Comparison of ENCODE assay signal across 24 cellular contexts in the genomic region with DNA sequence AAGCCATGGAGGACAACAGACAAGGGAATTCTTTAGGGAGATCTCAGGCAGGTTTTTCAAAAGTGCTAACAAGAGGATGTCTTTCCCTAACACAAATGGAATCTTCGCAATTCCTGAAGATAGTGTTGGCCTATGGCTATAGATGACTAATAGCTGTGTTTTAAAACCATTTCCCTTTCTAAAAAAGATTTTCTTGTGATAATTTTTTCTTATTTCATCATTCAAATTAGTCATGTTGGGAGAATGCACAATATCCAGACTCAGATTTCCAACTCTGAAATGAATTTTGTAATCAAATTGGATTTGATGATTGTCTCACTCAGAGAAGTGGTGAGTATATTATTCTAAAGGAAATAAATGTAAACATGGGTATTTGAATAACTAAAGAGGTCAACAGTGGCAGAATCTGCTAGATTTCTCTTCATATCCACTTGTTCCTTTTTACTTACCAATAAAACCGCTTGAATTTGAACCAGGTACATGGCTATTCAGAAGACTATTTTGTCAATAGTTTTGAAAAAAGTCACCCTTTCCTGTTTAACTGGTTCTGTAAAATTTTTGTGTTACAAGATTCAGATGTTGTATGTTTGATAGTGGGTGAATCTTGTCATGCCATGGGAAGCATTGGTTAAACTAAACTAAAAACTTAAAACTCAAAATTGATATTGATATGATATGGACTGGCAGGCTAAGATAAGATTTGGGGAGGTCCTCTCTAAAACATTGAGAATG.
DNase-seq lines count a peak whose midpoint lies in the region; FAIRE-seq and TF ChIP-seq lines count a peak whose summit lies in the region.
"Had no signal": no experiment of that assay in that cellular context is flagged by ENCODE, and none has a peak within 500 bp of the region (broad histone marks: within the 10 kb centered on the region; RNA-seq: fewer than 3 reads in every experiment).

No MANE protein-coding gene starts in this region.

- FAIRE-seq in urothelium cell line (lab: Jason Lieb, UNC) = no peak
- FAIRE-seq: GM12891, RCC 7860, TTC549 had no signal

- no peak overlapping the region for H3K27ac ChIP-seq in breast epithelium
- H3K27ac ChIP-seq in OCI-LY7 (ENCODE audit: low read depth, low read length, poor library complexity, severe bottlenecking) = no peak overlapping the region
- H3K27ac ChIP-seq: C4-2B, uterus had no signal

- H3K27me3 Mint-ChIP-seq in MCF 10A (ENCODE audit: insufficient read depth, unreplicated experiment) = no peaks in the 10 kb centered on the region
- H3K27me3 Mint-ChIP-seq: activated CD8-positive, alpha-beta memory T cell treated with anti-CD3 and anti-CD28 coated beads, Interleukin-2, amount 10 ng/mL, durations not matched to agents 7 days and 5 days; central memory CD8-positive, alpha-beta T cell had no signal

- CTCF ChIA-PET in MCF 10A (lab: Yijun Ruan, JAX) = no interaction called here
- CTCF ChIA-PET in OCI-LY7 (lab: Charles Lee; ENCODE audit: unreplicated experiment) = no interaction called here

- peaks cover 14% of the 10 kb centered on the region for H3K4me1 Mint-ChIP-seq in MCF 10A (ENCODE audit: insufficient read depth, unreplicated experiment)
- H3K4me1 Mint-ChIP-seq: activated CD8-positive, alpha-beta memory T cell treated with anti-CD3 and anti-CD28 coated beads, Interleukin-2, amount 10 ng/mL, durations not matched to agents 7 days and 5 days; central memory CD8-positive, alpha-beta T cell had no signal

- TF ChIP-seq POLR2A in breast epithelium (IDR thresholded peaks at IDR 0.05) = no peak

- POLR2A ChIA-PET in MCF 10A (lab: Yijun Ruan, JAX) = interaction anchor here (0.7 kb wide), 1 partner anchor 718 kb away, joined by 3 read pairs; no protein-coding TSS in a partner anchor
- POLR2A ChIA-PET in OCI-LY7 (lab: Charles Lee) = no interaction called here

- peaks cover 6 to 17% of the 10 kb centered on the region in 2 donors for H3K9me3 ChIP-seq in breast epithelium
- H3K9me3 ChIP-seq in OCI-LY7 (ENCODE audit: low read length) = 0 out of 2 replicates have a peak, but pooled peaks cover under 1% of the 10 kb centered on the region

- DNase-seq in MCF 10A (ENCODE audit: unreplicated experiment) (peak; percentile 60), breast epithelium (ENCODE audit: low spot score in 2 of 2) (no peak), amniotic epithelial cell (ENCODE audit: low read depth) (peak; percentile 1), fibroblast of the aortic adventitia (ENCODE audit: low read depth) (peak; percentile 41), urothelium cell line (ENCODE audit: low spot score) (peak; percentile 3), OCI-LY7 (ENCODE audit: low spot score) (no peak), pons (ENCODE audit: low spot score) (no peak), cortex of kidney (lab: John Stamatoyannopoulos, UW) (no peak)
- DNase-seq: 8988T; activated CD4-positive, alpha-beta T cell treated with anti-CD3 and anti-CD28 coated beads for 48 hours; activated CD8-positive, alpha-beta memory T cell treated with anti-CD3 and anti-CD28 coated beads, Interleukin-2, amount 10 ng/mL, durations not matched to agents 7 days and 5 days; activated effector memory CD4-positive, alpha-beta T cell treated with Interleukin-2 at 50 U/mL for 16 hours; DMS153; effector memory CD4-positive, alpha-beta T cell; H7; left colon; NCI-H187 treated with DMSO at 0.1 percent for 48 hours; stimulated activated CD4-positive, alpha-beta T cell treated with anti-CD3 and anti-CD28 coated beads, Interleukin-4, amount 100 ng/mL, for 4 hours; uterus had no signal

- no peak overlapping the region for H3K4me3 ChIP-seq in breast epithelium
- no peak overlapping the region for H3K4me3 ChIP-seq in fibroblast of the aortic adventitia (ENCODE audit: low read depth, low read length)
- H3K4me3 ChIP-seq in OCI-LY7 (ENCODE audit: low read depth, low read length, poor library complexity, severe bottlenecking) = no peak overlapping the region
- H3K4me3 ChIP-seq: uterus had no signal

- H3K27me3 ChIP-seq in breast epithelium = no peaks in the 10 kb centered on the region
- H3K27me3 ChIP-seq: uterus had no signal

- peak overlapping the region; percentile 66 for H3K27ac Mint-ChIP-seq in MCF 10A (ENCODE audit: low read depth, unreplicated experiment)
- H3K27ac Mint-ChIP-seq: activated CD8-positive, alpha-beta memory T cell treated with anti-CD3 and anti-CD28 coated beads, Interleukin-2, amount 10 ng/mL, durations not matched to agents 7 days and 5 days had no signal

- intact Hi-C loops in MCF 10A (cut with micrococcal nuclease) (no loop called here), breast epithelium (cut with DNase I; ENCODE audit: low total_unique reads) (no loop called here), OCI-LY7 (cut with micrococcal nuclease; ENCODE audit: unreplicated experiment) (no loop called here)

- H3K9me2 ChIP-seq in OCI-LY7 (ENCODE audit: insufficient read depth, low read length) = no peaks in the 10 kb centered on the region

- TSS peak; percentile 77 for BruUV-seq in MCF 10A (replicated peaks; lab: Mats Ljungman, UMichigan)
- BruUV-seq in OCI-LY7 (replicated peaks; lab: Mats Ljungman, UMichigan) = no TSS peak

- H3K36me3 Mint-ChIP-seq in MCF 10A (ENCODE audit: insufficient read depth, unreplicated experiment) = no peaks in the 10 kb centered on the region
- H3K36me3 Mint-ChIP-seq: activated CD8-positive, alpha-beta memory T cell treated with anti-CD3 and anti-CD28 coated beads, Interleukin-2, amount 10 ng/mL, durations not matched to agents 7 days and 5 days had no signal

- no peak overlapping the region for H3K4me3 Mint-ChIP-seq in MCF 10A (ENCODE audit: unreplicated experiment)
- H3K4me3 Mint-ChIP-seq: activated CD8-positive, alpha-beta memory T cell treated with anti-CD3 and anti-CD28 coated beads, Interleukin-2, amount 10 ng/mL, durations not matched to agents 7 days and 5 days; central memory CD8-positive, alpha-beta T cell had no signal

- H4K20me1 ChIP-seq in OCI-LY7 (ENCODE audit: insufficient read depth, low read length) = no peaks in the 10 kb centered on the region

- H3K9me3 Mint-ChIP-seq in MCF 10A (ENCODE audit: unreplicated experiment) = peaks cover 7% of the 10 kb centered on the region

- H3K36me3 ChIP-seq in breast epithelium = no peaks in the 10 kb centered on the region
- no peaks in the 10 kb centered on the region for H3K36me3 ChIP-seq in OCI-LY7 (ENCODE audit: insufficient read depth, low read length)
- H3K36me3 ChIP-seq: uterus had no signal

- no peak for TF ChIP-seq CTCF in MCF 10A (IDR thresholded peaks at IDR 0.05; ENCODE audit: unreplicated experiment)
- TF ChIP-seq CTCF in breast epithelium (IDR thresholded peaks at IDR 0.05) = no peak
- no peak for TF ChIP-seq CTCF in fibroblast of the aortic adventitia (IDR thresholded peaks at IDR 0.05; ENCODE audit: insufficient read depth, low read length)
- no peak for TF ChIP-seq CTCF in OCI-LY7 (conservative IDR thresholded peaks at IDR 0.05; ENCODE audit: low read length)

- no peak overlapping the region for H3K4me2 ChIP-seq in OCI-LY7 (ENCODE audit: low read length)

- H3K79me2 ChIP-seq in OCI-LY7 (ENCODE audit: insufficient read depth, low read depth, low read length) = no peaks in the 10 kb centered on the region

- H2AFZ ChIP-seq in OCI-LY7 (ENCODE audit: low read length) = no peak overlapping the region

- no peaks in the 10 kb centered on the region for H3K4me1 ChIP-seq in breast epithelium
- H3K4me1 ChIP-seq in OCI-LY7 (ENCODE audit: insufficient read depth, low read length, poor library complexity, severe bottlenecking) = no peaks in the 10 kb centered on the region
- H3K4me1 ChIP-seq: uterus had no signal

Comparison
In these comparisons a context has a peak if more than half of its experiments do, and no peak if none do; other contexts are left out.
1. DNase-seq: peak in MCF 10A (single experiment), amniotic epithelial cell (single experiment), fibroblast of the aortic adventitia (single experiment) and urothelium cell line (single experiment); none in breast epithelium (0 of 2), OCI-LY7 (single experiment), pons (single experiment) and cortex of kidney (single experiment).